28 cellular contexts compared by ENCODE assay signal in the genomic region with DNA sequence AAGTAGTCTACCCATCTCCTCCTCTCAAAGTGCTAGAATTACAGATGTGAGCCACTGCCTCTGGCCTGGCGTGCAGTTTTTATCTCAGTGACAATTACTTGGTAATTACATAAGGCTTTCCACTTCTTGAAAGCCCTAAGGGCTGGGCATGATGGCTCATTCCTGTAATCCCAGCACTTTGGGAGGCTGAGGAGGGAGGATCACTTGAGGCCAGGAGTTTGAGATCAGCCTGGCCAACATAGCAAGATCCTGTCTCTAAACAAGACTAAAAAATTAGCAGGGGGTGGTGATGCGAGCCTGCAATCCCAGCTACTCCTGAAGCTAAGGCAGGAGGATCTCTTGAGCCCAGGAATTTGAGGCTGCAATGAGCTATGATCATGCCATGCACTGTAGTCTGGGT.
"Had no signal": no experiment of that assay in that cellular context is flagged by ENCODE, and none has a peak within 500 bp of the region (broad histone marks: within the 10 kb centered on the region; RNA-seq: fewer than 3 reads in every experiment).

No MANE protein-coding gene starts in this region.

- H3K4me1 ChIP-seq: colonic mucosa, foreskin keratinocyte, gastrocnemius medialis, gastroesophageal sphincter had no signal

- H3K27ac Mint-ChIP-seq: dendritic cell treated with granulocyte-macrophage colony-stimulating factor and Interleukin-4, amounts not matched to agents 40 ng/mL and 50 ng/mL, for 4 days; effector memory CD8-positive, alpha-beta T cell; endodermal cell had no signal

- DNase-seq: colonic mucosa; cortex of kidney; dermis blood vessel endothelial cell; dorsolateral prefrontal cortex; effector CD4-positive, alpha-beta T cell; effector CD8-positive, alpha-beta T cell; effector memory CD4-positive, alpha-beta T cell; effector memory CD8-positive, alpha-beta T cell; endodermal cell; erythroblast; esophagus squamous epithelium; foreskin fibroblast; foreskin keratinocyte; foreskin melanocyte; gastrocnemius medialis; glutamatergic neuron; head of caudate nucleus; heart left ventricle; heart right ventricle had no signal

- H3K9me3 ChIP-seq: colonic mucosa, esophagus muscularis mucosa, esophagus squamous epithelium, gastrocnemius medialis, gastroesophageal sphincter, heart left ventricle, heart right ventricle had no signal

- H3K36me3 ChIP-seq: colonic mucosa, esophagus muscularis mucosa, esophagus squamous epithelium, gastrocnemius medialis, gastroesophageal sphincter, heart left ventricle, heart right ventricle had no signal

- H3K27me3 ChIP-seq: colonic mucosa, dorsolateral prefrontal cortex, esophagus muscularis mucosa, esophagus squamous epithelium, foreskin keratinocyte, gastrocnemius medialis, gastroesophageal sphincter, heart left ventricle, heart right ventricle had no signal

- H3K27ac ChIP-seq: colonic mucosa, coronary artery, dorsolateral prefrontal cortex, epithelial cell of prostate, esophagus muscularis mucosa, esophagus squamous epithelium, foreskin keratinocyte, gastrocnemius medialis, gastroesophageal sphincter, heart left ventricle, heart right ventricle had no signal

- H3K27me3 Mint-ChIP-seq: dendritic cell treated with granulocyte-macrophage colony-stimulating factor and Interleukin-4, amounts not matched to agents 40 ng/mL and 50 ng/mL, for 4 days; effector memory CD8-positive, alpha-beta T cell had no signal

- H3K4me3 Mint-ChIP-seq: dendritic cell treated with granulocyte-macrophage colony-stimulating factor and Interleukin-4, amounts not matched to agents 40 ng/mL and 50 ng/mL, for 4 days; effector memory CD8-positive, alpha-beta T cell; endodermal cell had no signal

- H3K4me3 ChIP-seq: colonic mucosa, coronary artery, dorsolateral prefrontal cortex, esophagus muscularis mucosa, esophagus squamous epithelium, gastrocnemius medialis, gastroesophageal sphincter, heart left ventricle, heart right ventricle had no signal

- H3K9me3 Mint-ChIP-seq: dendritic cell treated with granulocyte-macrophage colony-stimulating factor and Interleukin-4, amounts not matched to agents 40 ng/mL and 50 ng/mL, for 4 days; effector memory CD8-positive, alpha-beta T cell; endodermal cell had no signal

- FAIRE-seq: colon, endometrium, endothelial cell of umbilical vein had no signal

- ATAC-seq: effector memory CD8-positive, alpha-beta T cell; esophagus mucosa; foreskin keratinocyte; gastrocnemius medialis; gastroesophageal sphincter; heart left ventricle; heart right ventricle had no signal
